1 cellular context compared by ENCODE assay signal in the genomic region with DNA sequence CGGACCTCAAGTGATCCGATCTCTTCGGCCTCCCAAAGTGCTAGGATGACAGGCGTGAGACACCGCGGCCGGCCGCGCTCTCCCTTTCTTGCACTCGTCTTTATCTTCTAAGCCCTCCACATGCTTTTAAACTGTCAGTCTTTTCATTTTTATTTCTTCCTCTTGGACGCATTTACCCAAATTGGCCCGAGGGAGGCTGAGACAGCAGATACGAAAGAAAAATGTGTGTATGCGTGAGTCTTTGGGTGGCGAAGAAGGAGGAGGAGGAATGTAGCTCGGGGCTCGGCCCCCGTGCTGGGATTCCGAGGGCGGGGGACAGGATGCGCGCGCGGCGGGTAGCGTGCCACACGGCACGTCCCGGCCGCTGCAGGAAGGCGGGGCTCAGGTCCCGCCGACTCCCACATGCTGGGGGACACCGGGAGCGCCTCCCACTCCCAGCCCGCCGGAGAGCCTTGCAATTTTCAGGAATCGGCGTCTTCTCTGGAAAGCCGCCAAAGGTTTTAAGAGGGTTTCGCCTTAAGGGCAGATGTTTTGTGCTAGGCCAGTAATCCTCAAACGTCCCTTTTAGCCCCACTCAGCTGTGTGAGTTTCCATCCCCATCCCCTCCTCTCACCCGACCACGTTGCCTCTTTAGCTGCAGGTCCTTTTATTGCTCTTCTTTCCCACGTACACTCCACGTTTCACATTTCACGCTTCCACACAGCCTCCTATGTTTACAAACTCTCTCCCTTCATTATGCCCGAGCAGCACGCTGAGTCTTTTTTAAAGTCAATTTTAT.
TF ChIP-seq lines count a peak whose summit lies in the region.

No MANE protein-coding gene starts in this region.

TF ChIP-seq in K562, 482 proteins besides CTCF, POLR2A, EP300 and RAD21 (continued from another document and continues in another):
- TF ChIP-seq, protein P1, sequence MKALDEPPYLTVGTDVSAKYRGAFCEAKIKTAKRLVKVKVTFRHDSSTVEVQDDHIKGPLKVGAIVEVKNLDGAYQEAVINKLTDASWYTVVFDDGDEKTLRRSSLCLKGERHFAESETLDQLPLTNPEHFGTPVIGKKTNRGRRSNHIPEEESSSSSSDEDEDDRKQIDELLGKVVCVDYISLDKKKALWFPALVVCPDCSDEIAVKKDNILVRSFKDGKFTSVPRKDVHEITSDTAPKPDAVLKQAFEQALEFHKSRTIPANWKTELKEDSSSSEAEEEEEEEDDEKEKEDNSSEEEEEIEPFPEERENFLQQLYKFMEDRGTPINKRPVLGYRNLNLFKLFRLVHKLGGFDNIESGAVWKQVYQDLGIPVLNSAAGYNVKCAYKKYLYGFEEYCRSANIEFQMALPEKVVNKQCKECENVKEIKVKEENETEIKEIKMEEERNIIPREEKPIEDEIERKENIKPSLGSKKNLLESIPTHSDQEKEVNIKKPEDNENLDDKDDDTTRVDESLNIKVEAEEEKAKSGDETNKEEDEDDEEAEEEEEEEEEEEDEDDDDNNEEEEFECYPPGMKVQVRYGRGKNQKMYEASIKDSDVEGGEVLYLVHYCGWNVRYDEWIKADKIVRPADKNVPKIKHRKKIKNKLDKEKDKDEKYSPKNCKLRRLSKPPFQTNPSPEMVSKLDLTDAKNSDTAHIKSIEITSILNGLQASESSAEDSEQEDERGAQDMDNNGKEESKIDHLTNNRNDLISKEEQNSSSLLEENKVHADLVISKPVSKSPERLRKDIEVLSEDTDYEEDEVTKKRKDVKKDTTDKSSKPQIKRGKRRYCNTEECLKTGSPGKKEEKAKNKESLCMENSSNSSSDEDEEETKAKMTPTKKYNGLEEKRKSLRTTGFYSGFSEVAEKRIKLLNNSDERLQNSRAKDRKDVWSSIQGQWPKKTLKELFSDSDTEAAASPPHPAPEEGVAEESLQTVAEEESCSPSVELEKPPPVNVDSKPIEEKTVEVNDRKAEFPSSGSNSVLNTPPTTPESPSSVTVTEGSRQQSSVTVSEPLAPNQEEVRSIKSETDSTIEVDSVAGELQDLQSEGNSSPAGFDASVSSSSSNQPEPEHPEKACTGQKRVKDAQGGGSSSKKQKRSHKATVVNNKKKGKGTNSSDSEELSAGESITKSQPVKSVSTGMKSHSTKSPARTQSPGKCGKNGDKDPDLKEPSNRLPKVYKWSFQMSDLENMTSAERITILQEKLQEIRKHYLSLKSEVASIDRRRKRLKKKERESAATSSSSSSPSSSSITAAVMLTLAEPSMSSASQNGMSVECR (CRISPR knock-in tag; IDR thresholded peaks at IDR 0.05) = no peak
- TF ChIP-seq E2F3 (CRISPR knock-in tag; IDR thresholded peaks at IDR 0.05) (no peak), TCF3 (CRISPR knock-in tag; IDR thresholded peaks at IDR 0.05) (peak; percentile 23; the same call in 1 of the 2 replicates), CBX3 (IDR thresholded peaks at IDR 0.05; ENCODE audit: borderline replicate concordance in 1 of 2, low read length in 2 of 2) (no peak), SAFB (IDR thresholded peaks at IDR 0.05; ENCODE audit: borderline replicate concordance, low read depth, low read length) (no peak), GMEB1 (CRISPR knock-in tag; IDR thresholded peaks at IDR 0.05) (peak; percentile 76), PHTF2 (CRISPR knock-in tag; IDR thresholded peaks at IDR 0.05) (no peak), ZNF644 (tag; IDR thresholded peaks at IDR 0.05; ENCODE audit: low read depth) (no peak), TEAD1 (CRISPR knock-in tag; IDR thresholded peaks at IDR 0.05) (peak; percentile 87 to 97), ZNF212 (CRISPR knock-in tag; IDR thresholded peaks at IDR 0.05) (no peak), POLR2AphosphoS5 (IDR thresholded peaks at IDR 0.05; ENCODE audit: control insufficient read depth, insufficient read depth, low read depth, low read length) (peak; percentile 44; the same call in 1 of the 2 replicates), SIX5 (IDR thresholded peaks at IDR 0.05; ENCODE audit: borderline replicate concordance in 1 of 2, insufficient read depth in 1 of 2, low read depth in 1 of 2, low read length in 2 of 2) (no peak), NR1H2 (CRISPR knock-in tag; IDR thresholded peaks at IDR 0.05) (no peak), ZNF655 (CRISPR knock-in tag; IDR thresholded peaks at IDR 0.05) (no peak), RUNX1 (IDR thresholded peaks at IDR 0.05; ENCODE audit: low read depth) (no peak), TBL1XR1 (IDR thresholded peaks at IDR 0.05; ENCODE audit: low read length in 2 of 2) (0 out of 4 replicates have a peak, but pooled peaks of 1 of the 2 experiments have one; percentile 1), ARID3A (IDR thresholded peaks at IDR 0.05; ENCODE audit: borderline replicate concordance, low read depth, low read length) (no peak), THAP7 (CRISPR knock-in tag; IDR thresholded peaks at IDR 0.05) (no peak), ZBTB9 (CRISPR knock-in tag; IDR thresholded peaks at IDR 0.05) (no peak), JUN (IDR thresholded peaks at IDR 0.05; ENCODE audit: borderline replicate concordance, low read depth, low read length) (no peak), JUN (CRISPR knock-in tag; IDR thresholded peaks at IDR 0.05; ENCODE audit: borderline replicate concordance) (no peak), ELF1 (tag; IDR thresholded peaks at IDR 0.05) (no peak)
- TF ChIP-seq, protein P2, sequence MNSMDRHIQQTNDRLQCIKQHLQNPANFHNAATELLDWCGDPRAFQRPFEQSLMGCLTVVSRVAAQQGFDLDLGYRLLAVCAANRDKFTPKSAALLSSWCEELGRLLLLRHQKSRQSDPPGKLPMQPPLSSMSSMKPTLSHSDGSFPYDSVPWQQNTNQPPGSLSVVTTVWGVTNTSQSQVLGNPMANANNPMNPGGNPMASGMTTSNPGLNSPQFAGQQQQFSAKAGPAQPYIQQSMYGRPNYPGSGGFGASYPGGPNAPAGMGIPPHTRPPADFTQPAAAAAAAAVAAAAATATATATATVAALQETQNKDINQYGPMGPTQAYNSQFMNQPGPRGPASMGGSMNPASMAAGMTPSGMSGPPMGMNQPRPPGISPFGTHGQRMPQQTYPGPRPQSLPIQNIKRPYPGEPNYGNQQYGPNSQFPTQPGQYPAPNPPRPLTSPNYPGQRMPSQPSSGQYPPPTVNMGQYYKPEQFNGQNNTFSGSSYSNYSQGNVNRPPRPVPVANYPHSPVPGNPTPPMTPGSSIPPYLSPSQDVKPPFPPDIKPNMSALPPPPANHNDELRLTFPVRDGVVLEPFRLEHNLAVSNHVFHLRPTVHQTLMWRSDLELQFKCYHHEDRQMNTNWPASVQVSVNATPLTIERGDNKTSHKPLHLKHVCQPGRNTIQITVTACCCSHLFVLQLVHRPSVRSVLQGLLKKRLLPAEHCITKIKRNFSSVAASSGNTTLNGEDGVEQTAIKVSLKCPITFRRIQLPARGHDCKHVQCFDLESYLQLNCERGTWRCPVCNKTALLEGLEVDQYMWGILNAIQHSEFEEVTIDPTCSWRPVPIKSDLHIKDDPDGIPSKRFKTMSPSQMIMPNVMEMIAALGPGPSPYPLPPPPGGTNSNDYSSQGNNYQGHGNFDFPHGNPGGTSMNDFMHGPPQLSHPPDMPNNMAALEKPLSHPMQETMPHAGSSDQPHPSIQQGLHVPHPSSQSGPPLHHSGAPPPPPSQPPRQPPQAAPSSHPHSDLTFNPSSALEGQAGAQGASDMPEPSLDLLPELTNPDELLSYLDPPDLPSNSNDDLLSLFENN (IDR thresholded peaks at IDR 0.05; ENCODE audit: low read depth in 2 of 2, low read length in 2 of 2) = no peak
- TF ChIP-seq, protein P3, sequence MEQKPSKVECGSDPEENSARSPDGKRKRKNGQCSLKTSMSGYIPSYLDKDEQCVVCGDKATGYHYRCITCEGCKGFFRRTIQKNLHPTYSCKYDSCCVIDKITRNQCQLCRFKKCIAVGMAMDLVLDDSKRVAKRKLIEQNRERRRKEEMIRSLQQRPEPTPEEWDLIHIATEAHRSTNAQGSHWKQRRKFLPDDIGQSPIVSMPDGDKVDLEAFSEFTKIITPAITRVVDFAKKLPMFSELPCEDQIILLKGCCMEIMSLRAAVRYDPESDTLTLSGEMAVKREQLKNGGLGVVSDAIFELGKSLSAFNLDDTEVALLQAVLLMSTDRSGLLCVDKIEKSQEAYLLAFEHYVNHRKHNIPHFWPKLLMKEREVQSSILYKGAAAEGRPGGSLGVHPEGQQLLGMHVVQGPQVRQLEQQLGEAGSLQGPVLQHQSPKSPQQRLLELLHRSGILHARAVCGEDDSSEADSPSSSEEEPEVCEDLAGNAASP (IDR thresholded peaks at IDR 0.05) = no peak
- TF ChIP-seq, protein P4, sequence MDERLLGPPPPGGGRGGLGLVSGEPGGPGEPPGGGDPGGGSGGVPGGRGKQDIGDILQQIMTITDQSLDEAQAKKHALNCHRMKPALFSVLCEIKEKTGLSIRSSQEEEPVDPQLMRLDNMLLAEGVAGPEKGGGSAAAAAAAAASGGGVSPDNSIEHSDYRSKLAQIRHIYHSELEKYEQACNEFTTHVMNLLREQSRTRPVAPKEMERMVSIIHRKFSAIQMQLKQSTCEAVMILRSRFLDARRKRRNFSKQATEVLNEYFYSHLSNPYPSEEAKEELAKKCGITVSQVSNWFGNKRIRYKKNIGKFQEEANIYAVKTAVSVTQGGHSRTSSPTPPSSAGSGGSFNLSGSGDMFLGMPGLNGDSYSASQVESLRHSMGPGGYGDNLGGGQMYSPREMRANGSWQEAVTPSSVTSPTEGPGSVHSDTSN (CRISPR knock-in tag; IDR thresholded peaks at IDR 0.05; ENCODE audit: low read depth) = no peak
- TF ChIP-seq, protein P4 (tag; conservative IDR thresholded peaks at IDR 0.05; ENCODE audit: low read depth) = peak; percentile 31
- TF ChIP-seq, protein P5, sequence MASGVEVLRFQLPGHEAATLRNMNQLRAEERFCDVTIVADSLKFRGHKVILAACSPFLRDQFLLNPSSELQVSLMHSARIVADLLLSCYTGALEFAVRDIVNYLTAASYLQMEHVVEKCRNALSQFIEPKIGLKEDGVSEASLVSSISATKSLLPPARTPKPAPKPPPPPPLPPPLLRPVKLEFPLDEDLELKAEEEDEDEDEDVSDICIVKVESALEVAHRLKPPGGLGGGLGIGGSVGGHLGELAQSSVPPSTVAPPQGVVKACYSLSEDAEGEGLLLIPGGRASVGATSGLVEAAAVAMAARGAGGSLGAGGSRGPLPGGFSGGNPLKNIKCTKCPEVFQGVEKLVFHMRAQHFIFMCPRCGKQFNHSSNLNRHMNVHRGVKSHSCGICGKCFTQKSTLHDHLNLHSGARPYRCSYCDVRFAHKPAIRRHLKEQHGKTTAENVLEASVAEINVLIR (CRISPR knock-in tag; IDR thresholded peaks at IDR 0.05) = no peak
- TF ChIP-seq, protein P6, sequence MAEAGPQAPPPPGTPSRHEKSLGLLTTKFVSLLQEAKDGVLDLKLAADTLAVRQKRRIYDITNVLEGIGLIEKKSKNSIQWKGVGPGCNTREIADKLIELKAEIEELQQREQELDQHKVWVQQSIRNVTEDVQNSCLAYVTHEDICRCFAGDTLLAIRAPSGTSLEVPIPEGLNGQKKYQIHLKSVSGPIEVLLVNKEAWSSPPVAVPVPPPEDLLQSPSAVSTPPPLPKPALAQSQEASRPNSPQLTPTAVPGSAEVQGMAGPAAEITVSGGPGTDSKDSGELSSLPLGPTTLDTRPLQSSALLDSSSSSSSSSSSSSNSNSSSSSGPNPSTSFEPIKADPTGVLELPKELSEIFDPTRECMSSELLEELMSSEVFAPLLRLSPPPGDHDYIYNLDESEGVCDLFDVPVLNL (CRISPR knock-in tag; IDR thresholded peaks at IDR 0.05; ENCODE audit: low read depth) = no peak
